1 cellular context compared by ENCODE assay signal in the genomic region with DNA sequence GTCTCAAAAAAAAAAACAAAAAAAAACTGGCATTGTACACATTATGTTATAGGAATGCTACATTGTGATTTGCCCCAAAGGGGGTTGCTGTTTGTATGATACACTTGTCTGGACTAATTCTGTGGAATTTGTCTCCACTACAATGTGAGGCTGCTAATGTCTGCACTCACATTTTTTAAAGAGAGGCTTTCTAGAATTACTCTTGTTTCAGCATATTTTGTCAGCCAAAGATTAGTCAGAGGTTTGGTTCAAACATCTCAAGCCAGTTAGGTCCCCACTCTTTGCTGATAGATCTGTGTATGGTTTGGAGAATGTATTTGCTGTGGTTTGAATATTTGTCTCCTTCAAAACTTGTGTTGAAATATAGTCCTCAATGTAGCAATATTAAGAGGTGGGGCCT.
TF ChIP-seq lines count a peak whose summit lies in the region.

No MANE protein-coding gene starts in this region.

TF ChIP-seq in IMR-90, 13 proteins besides CTCF, POLR2A, EP300 and RAD21 (continued from another document):
- TF ChIP-seq, protein P1, sequence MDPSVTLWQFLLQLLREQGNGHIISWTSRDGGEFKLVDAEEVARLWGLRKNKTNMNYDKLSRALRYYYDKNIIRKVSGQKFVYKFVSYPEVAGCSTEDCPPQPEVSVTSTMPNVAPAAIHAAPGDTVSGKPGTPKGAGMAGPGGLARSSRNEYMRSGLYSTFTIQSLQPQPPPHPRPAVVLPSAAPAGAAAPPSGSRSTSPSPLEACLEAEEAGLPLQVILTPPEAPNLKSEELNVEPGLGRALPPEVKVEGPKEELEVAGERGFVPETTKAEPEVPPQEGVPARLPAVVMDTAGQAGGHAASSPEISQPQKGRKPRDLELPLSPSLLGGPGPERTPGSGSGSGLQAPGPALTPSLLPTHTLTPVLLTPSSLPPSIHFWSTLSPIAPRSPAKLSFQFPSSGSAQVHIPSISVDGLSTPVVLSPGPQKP (IDR thresholded peaks at IDR 0.05; ENCODE audit: borderline replicate concordance, low read depth, low read length), result no peak
